In genomic region chr4:38141808-38142500, GRCh38 we compare ENCODE assay signal across 15 cellular contexts.
DNase-seq lines count a peak whose midpoint lies in the region; ATAC-seq and TF ChIP-seq lines count a peak whose summit lies in the region.
"Had no signal": no experiment of that assay in that cellular context is flagged by ENCODE, and none has a peak within 500 bp of the region (broad histone marks: within the 10 kb centered on the region; RNA-seq: fewer than 3 reads in every experiment).

No MANE protein-coding gene starts in this region.

- no peaks in the 10 kb centered on the region for H3K9me3 Mint-ChIP-seq in activated naive CD4-positive, alpha-beta T cell treated with anti-CD3 and anti-CD28 coated beads, Interleukin-2, amount 50 U/mL, for 72 hours
- H3K9me3 Mint-ChIP-seq in stimulated activated naive CD8-positive, alpha-beta T cell treated with anti-CD3 and anti-CD28 coated beads, Interleukin-15, Interleukin-2, amounts not matched to agents 100 ng/mL and 50 ng/mL, for 24 hours, result no peaks in the 10 kb centered on the region
- no peaks in the 10 kb centered on the region for H3K9me3 Mint-ChIP-seq in type B pancreatic cell
- H3K9me3 Mint-ChIP-seq: memory B cell had no signal

- DNase-seq in activated naive CD4-positive, alpha-beta T cell treated with anti-CD3 and anti-CD28 coated beads, Interleukin-2, amount 50 U/mL, for 72 hours (ENCODE audit: low spot score in 2 of 2), result no peak
- no peak for DNase-seq in activated naive CD4-positive, alpha-beta T cell treated with Interleukin-2 at 50 U/mL for 16 hours
- DNase-seq in activated T-cell treated with anti-CD3 and anti-CD28 coated beads, Interleukin-2, amount 50 U/mL, for 48 hours, result peak; percentile 34 to 42
- DNase-seq in foreskin fibroblast, result peak; percentile 39 to 60
- no peak for DNase-seq in type B pancreatic cell (ENCODE audit: extremely low spot score, unreplicated experiment)
- DNase-seq in UCSD-AML1 (lab: John Stamatoyannopoulos, UW; ENCODE audit: unreplicated experiment), result no peak
- no peak for DNase-seq in HK-2 (ENCODE audit: unreplicated experiment)
- DNase-seq: AML-193; NCI-H187 treated with DMSO at 0.1 percent for 48 hours; NCI-H774; pancreas; stimulated activated CD4-positive, alpha-beta T cell treated with anti-CD3 and anti-CD28 coated beads, Interleukin-15, amount 100 ng/mL, for 24 hours; upper lobe of right lung had no signal

- no peak overlapping the region for H3K4me3 Mint-ChIP-seq in stimulated activated naive CD8-positive, alpha-beta T cell treated with anti-CD3 and anti-CD28 coated beads, Interleukin-15, Interleukin-2, amounts not matched to agents 100 ng/mL and 50 ng/mL, for 24 hours
- no peak overlapping the region for H3K4me3 Mint-ChIP-seq in type B pancreatic cell
- H3K4me3 Mint-ChIP-seq: memory B cell had no signal

- no peak overlapping the region for H3K27ac Mint-ChIP-seq in activated naive CD4-positive, alpha-beta T cell treated with anti-CD3 and anti-CD28 coated beads, Interleukin-2, amount 50 U/mL, for 72 hours
- H3K27ac Mint-ChIP-seq in stimulated activated naive CD8-positive, alpha-beta T cell treated with anti-CD3 and anti-CD28 coated beads, Interleukin-15, Interleukin-2, amounts not matched to agents 100 ng/mL and 50 ng/mL, for 24 hours, result peak overlapping the region; percentile 8
- H3K27ac Mint-ChIP-seq in type B pancreatic cell, result no peak overlapping the region
- H3K27ac Mint-ChIP-seq: memory B cell had no signal

- H3K4me1 Mint-ChIP-seq in stimulated activated naive CD8-positive, alpha-beta T cell treated with anti-CD3 and anti-CD28 coated beads, Interleukin-15, Interleukin-2, amounts not matched to agents 100 ng/mL and 50 ng/mL, for 24 hours (ENCODE audit: low read depth), result peaks cover 15% of the 10 kb centered on the region
- H3K4me1 Mint-ChIP-seq in type B pancreatic cell (ENCODE audit: unreplicated experiment), result peaks cover 14% of the 10 kb centered on the region
- H3K4me1 Mint-ChIP-seq: memory B cell had no signal

- no peak overlapping the region for H3K4me3 ChIP-seq in foreskin fibroblast (ENCODE audit: low read depth in 1 of 2, low read length in 2 of 2)
- H3K4me3 ChIP-seq: pancreas, upper lobe of right lung had no signal

- no peak for TF ChIP-seq CTCF in foreskin fibroblast (IDR thresholded peaks at IDR 0.05; ENCODE audit: low read depth, low read length)
- TF ChIP-seq CTCF in type B pancreatic cell (conservative IDR thresholded peaks at IDR 0.05), result no peak

- ATAC-seq in activated naive CD4-positive, alpha-beta T cell treated with anti-CD3 and anti-CD28 coated beads, Interleukin-2, amount 50 U/mL, for 72 hours, result peak; percentile 30 to 79
- ATAC-seq: upper lobe of right lung had no signal

- H3K27me3 Mint-ChIP-seq in stimulated activated naive CD8-positive, alpha-beta T cell treated with anti-CD3 and anti-CD28 coated beads, Interleukin-15, Interleukin-2, amounts not matched to agents 100 ng/mL and 50 ng/mL, for 24 hours, result no peaks in the 10 kb centered on the region
- H3K27me3 Mint-ChIP-seq in type B pancreatic cell, result no peaks in the 10 kb centered on the region
- H3K27me3 Mint-ChIP-seq: memory B cell had no signal

- peaks cover 20 to 31% of the 10 kb centered on the region in 2 donors for H3K36me3 Mint-ChIP-seq in activated naive CD4-positive, alpha-beta T cell treated with anti-CD3 and anti-CD28 coated beads, Interleukin-2, amount 50 U/mL, for 72 hours
- H3K36me3 Mint-ChIP-seq in stimulated activated naive CD8-positive, alpha-beta T cell treated with anti-CD3 and anti-CD28 coated beads, Interleukin-15, Interleukin-2, amounts not matched to agents 100 ng/mL and 50 ng/mL, for 24 hours (ENCODE audit: low read depth), result peaks cover 41% of the 10 kb centered on the region
- H3K36me3 Mint-ChIP-seq in type B pancreatic cell, result peaks cover 29% of the 10 kb centered on the region

Comparison
In these comparisons a context has a peak if more than half of its experiments do, and no peak if none do; other contexts are left out.
1. DNase-seq: peak in activated T-cell treated with anti-CD3 and anti-CD28 coated beads, Interleukin-2, amount 50 U/mL, for 48 hours (2 of 2) and foreskin fibroblast (2 of 2); none in activated naive CD4-positive, alpha-beta T cell treated with anti-CD3 and anti-CD28 coated beads, Interleukin-2, amount 50 U/mL, for 72 hours (0 of 2), activated naive CD4-positive, alpha-beta T cell treated with Interleukin-2 at 50 U/mL for 16 hours (single experiment), type B pancreatic cell (single experiment), UCSD-AML1 (single experiment) and HK-2 (single experiment).